In genomic region chr10:66931949-66932343, GRCh38 we compare ENCODE assay signal across 19 cellular contexts. TPM values are rescaled to one million over a fixed set of nuclear protein-coding genes. Genes with fewer than 3 reads are reported as not detected.
DNase-seq lines count a peak whose midpoint lies in the region; ATAC-seq, FAIRE-seq and TF ChIP-seq lines count a peak whose summit lies in the region.
"Had no signal": no experiment of that assay in that cellular context is flagged by ENCODE, and none has a peak within 500 bp of the region (broad histone marks: within the 10 kb centered on the region; RNA-seq: fewer than 3 reads in every experiment).

No MANE protein-coding gene starts in this region.

- intact Hi-C loops in head of caudate nucleus (cut with DNase I) = no loop called here
- intact Hi-C loops in activated CD4-positive, alpha-beta T cell treated with anti-CD3 and anti-CD28 coated beads for 36 hours (cut with DNase I, micrococcal nuclease) = loop anchor here in 1 of 2 experiments (5.0 kb wide), 2 partner anchors 750 to 850 kb away; no protein-coding TSS in a partner anchor

- POLR2A ChIA-PET in activated CD4-positive, alpha-beta T cell treated with anti-CD3 and anti-CD28 coated beads for 36 hours (lab: Charles Lee) = no interaction called here

- ATAC-seq in HG02970 (IDR thresholded peaks at IDR 0.05; ENCODE audit: low FRiP score, unreplicated experiment) (no peak), GM18867 (IDR thresholded peaks at IDR 0.05; ENCODE audit: unreplicated experiment) (no peak)
- no peak for ATAC-seq in activated CD4-positive, alpha-beta T cell treated with anti-CD3 and anti-CD28 coated beads for 36 hours

- no peaks in the 10 kb centered on the region for H3K9me3 Mint-ChIP-seq in activated CD4-positive, alpha-beta T cell treated with anti-CD3 and anti-CD28 coated beads for 36 hours (ENCODE audit: low read depth)
- H3K9me3 Mint-ChIP-seq: type B pancreatic cell had no signal

- CTCF ChIA-PET in activated CD4-positive, alpha-beta T cell treated with anti-CD3 and anti-CD28 coated beads for 36 hours (lab: Charles Lee) = interaction anchor here (0.7 to 1.2 kb wide), 7 partner anchors 8 to 586 kb away, joined by 3 to 6 read pairs (median 3); no protein-coding TSS in a partner anchor

- no peak for DNase-seq in GM12864 (ENCODE audit: low read depth)
- peak; percentile 32 for DNase-seq in SK-MEL-5 (ENCODE audit: low read depth, low spot score)
- DNase-seq in head of caudate nucleus = peak; percentile 19 to 85 (median 63)
- peak; percentile 17 for DNase-seq in occipital lobe (lab: John Stamatoyannopoulos, UW)
- DNase-seq in activated CD4-positive, alpha-beta T cell treated with anti-CD3 and anti-CD28 coated beads for 36 hours = no peak
- DNase-seq in GM12891 (ENCODE audit: insufficient read length, low spot score) = no peak
- DNase-seq: activated CD4-positive, alpha-beta T cell treated with anti-CD3 and anti-CD28 coated beads for 48 hours; CD8-positive, alpha-beta memory T cell; effector memory CD4-positive, alpha-beta T cell; heart left ventricle; islet precursor cell; SHP77 treated with DMSO at 0.1 percent for 48 hours; stimulated activated naive CD4-positive, alpha-beta T cell; T-helper 9 cell had no signal

- no peak for FAIRE-seq in GM12891 (lab: Jason Lieb, UNC)

- TF ChIP-seq POLR2A in GM12891 (IDR thresholded peaks at IDR 0.05; ENCODE audit: low read depth, low read length) = no peak

- no peaks in the 10 kb centered on the region for H3K4me1 Mint-ChIP-seq in activated CD4-positive, alpha-beta T cell treated with anti-CD3 and anti-CD28 coated beads for 36 hours
- H3K4me1 Mint-ChIP-seq: CD8-positive, alpha-beta memory T cell had no signal

- no peak overlapping the region for H3K4me3 Mint-ChIP-seq in activated CD4-positive, alpha-beta T cell treated with anti-CD3 and anti-CD28 coated beads for 36 hours
- H3K4me3 Mint-ChIP-seq: CD8-positive, alpha-beta memory T cell had no signal

- no peak overlapping the region for H3K4me3 ChIP-seq in GM12864 (ENCODE audit: low read depth, low read length)
- H3K4me3 ChIP-seq: adrenal gland, heart left ventricle, K562 had no signal

- peak; percentile 2 for TF ChIP-seq CTCF in GM12864 (IDR thresholded peaks at IDR 0.05; ENCODE audit: low read depth, low read length, missing control alignments)

- H3K27me3 Mint-ChIP-seq in activated CD4-positive, alpha-beta T cell treated with anti-CD3 and anti-CD28 coated beads for 36 hours = peaks cover 30% of the 10 kb centered on the region

- no peak overlapping the region for H3K27ac Mint-ChIP-seq in activated CD4-positive, alpha-beta T cell treated with anti-CD3 and anti-CD28 coated beads for 36 hours
- H3K27ac Mint-ChIP-seq: CD8-positive, alpha-beta memory T cell; type B pancreatic cell had no signal

- no peaks in the 10 kb centered on the region for H3K36me3 Mint-ChIP-seq in activated CD4-positive, alpha-beta T cell treated with anti-CD3 and anti-CD28 coated beads for 36 hours (ENCODE audit: low read depth)
- H3K36me3 Mint-ChIP-seq: type B pancreatic cell had no signal

- in situ Hi-C loops in SK-MEL-5 (cut with HindIII; ENCODE audit: low pct_unique_long_range_greater_than_20kb, low sequenced_read_pairs) = no loop called here

TF ChIP-seq in GM12891, 5 proteins besides CTCF, POLR2A, EP300 and RAD21:
- no peak for TF ChIP-seq TAF1 (IDR thresholded peaks at IDR 0.05; ENCODE audit: low read depth, low read length)
- TF ChIP-seq POLR2AphosphoS5 (IDR thresholded peaks at IDR 0.05; ENCODE audit: low read depth, low read length) = no peak
- no peak for TF ChIP-seq PAX5 (IDR thresholded peaks at IDR 0.05; ENCODE audit: insufficient read depth, low read length, severe bottlenecking)
- TF ChIP-seq POU2F2 (IDR thresholded peaks at IDR 0.05; ENCODE audit: low read depth, low read length) = no peak
- TF ChIP-seq SPI1 (IDR thresholded peaks at IDR 0.05; ENCODE audit: low read depth, low read length) = no peak

RNA-seq across cellular contexts. Expression of gene LRRTM3, which starts 6.1 kb away (rescaled TPM):
- total RNA-seq in SK-MEL-5 (2014; rRNA removed; shearing (Covaris generic)) = not detected in 2 replicates
- not detected in 2 replicates for polyA plus RNA-seq in SK-MEL-5 (2015; cell fraction: cytosol; rRNA removed)
- not detected in 2 replicates for polyA plus RNA-seq in SK-MEL-5 (2015; cell fraction: nucleus; rRNA removed)
- total RNA-seq in occipital lobe = 30.7 TPM
- not detected for total RNA-seq in activated CD4-positive, alpha-beta T cell treated with anti-CD3 and anti-CD28 coated beads for 36 hours
- not detected for polyA plus RNA-seq in GM12891 (2012; ENCODE audit: low read depth, missing spikeins)
- total RNA-seq: CD8-positive, alpha-beta memory T cell; heart left ventricle; K562 had no signal
- polyA plus RNA-seq: CD8-positive, alpha-beta memory T cell; heart left ventricle; K562 had no signal

Comparison
In these comparisons a context has a peak if more than half of its experiments do, and no peak if none do; other contexts are left out.
1. DNase-seq: peak in SK-MEL-5 (single experiment), head of caudate nucleus (42 of 42) and occipital lobe (single experiment); none in GM12864 (single experiment), activated CD4-positive, alpha-beta T cell treated with anti-CD3 and anti-CD28 coated beads for 36 hours (single experiment) and GM12891 (single experiment).
2. RNA of gene LRRTM3, which starts 6.1 kb away (total RNA-seq): 30.7 TPM in occipital lobe (single experiment); not detected in SK-MEL-5 and not detected in activated CD4-positive, alpha-beta T cell treated with anti-CD3 and anti-CD28 coated beads for 36 hours; every median in the first group is over 10 times any median in the second.